Comparison of ENCODE assay signal across 8 cellular contexts in genomic region chr6:31271641-31272357, GRCh38. TPM values are rescaled to one million over a fixed set of nuclear protein-coding genes. Genes with fewer than 3 reads are reported as not detected.
DNase-seq lines count a peak whose midpoint lies in the region; ATAC-seq and TF ChIP-seq lines count a peak whose summit lies in the region.

Gene HLA-C, minus strand, starts transcription at chr6:31272092. Its CDS starts 21 bp downstream, at chr6:31272071.

- H4K8ac ChIP-seq in IMR-90 (ENCODE audit: low read depth in 2 of 2, low read length in 2 of 2) = peak within 1 kb of the TSS; percentile 72 to 85; a peak in 3 of 4 replicates

- peaks cover 0 to 3% of the 10 kb centered on the region in 2 experiments; a peak in 1 of 4 replicates for H3K79me1 ChIP-seq in IMR-90 (ENCODE audit: low read depth in 1 of 2, low read length in 2 of 2)

- TF ChIP-seq POLR2A in IMR-90 (IDR thresholded peaks at IDR 0.05; ENCODE audit: low read depth, low read length) = peak; percentile 64

- H2AK9ac ChIP-seq in IMR-90 (replicated peaks; ENCODE audit: low read depth, low read length, poor library complexity) = peak within 1 kb of the TSS; percentile 42

- no peak within 1 kb of the TSS; the same call in 1 of the 2 replicates for H3K18ac ChIP-seq in IMR-90 (ENCODE audit: low read depth, low read length)

- H3K9me3 Mint-ChIP-seq in activated T-cell treated with anti-CD3 and anti-CD28 coated beads, Interleukin-2, amount 50 U/mL, for 4 hours = no peaks in the 10 kb centered on the region

- no peak for TF ChIP-seq RAD21 in IMR-90 (IDR thresholded peaks at IDR 0.05; ENCODE audit: low read length)

- H3K27me3 Mint-ChIP-seq in activated T-cell treated with anti-CD3 and anti-CD28 coated beads, Interleukin-2, amount 50 U/mL, for 4 hours (ENCODE audit: low read depth) = peaks cover 3% of the 10 kb centered on the region

- intact Hi-C loops in IMR-90 (cut with micrococcal nuclease) = loop anchor here (1.0 to 5.0 kb wide), 3 partner anchors 74 to 134 kb away; partner anchors contain the start of genes HLA-B and PSORS1C2

- in situ Hi-C loops in IMR-90 (cut with MboI; ENCODE audit: low sequenced_read_pairs) = no loop called here

- H3K4me1 Mint-ChIP-seq in activated T-cell treated with anti-CD3 and anti-CD28 coated beads, Interleukin-2, amount 50 U/mL, for 4 hours (ENCODE audit: low read depth) = peaks cover 52% of the 10 kb centered on the region

- BruUV-seq in IMR-90 (replicated peaks; lab: Mats Ljungman, UMichigan) = TSS peak; percentile 90

- H3K56ac ChIP-seq in IMR-90 (ENCODE audit: extremely low read depth, insufficient read depth, low read length) = peak within 1 kb of the TSS; percentile 17; the same call in 1 of the 2 replicates

- ATAC-seq in GM21526 (IDR thresholded peaks at IDR 0.05; ENCODE audit: low FRiP score, unreplicated experiment) = peak; percentile 72
- peak; percentile 97 for ATAC-seq in IMR-90 (ENCODE audit: low read depth)
- peak; percentile 84 to 88 for ATAC-seq in activated T-cell treated with anti-CD3 and anti-CD28 coated beads, Interleukin-2, amount 50 U/mL, for 4 hours
- ATAC-seq in esophagus mucosa = peak; percentile 97

- H2BK15ac ChIP-seq in IMR-90 (ENCODE audit: low read depth, low read length) = no peak within 1 kb of the TSS

- no peak within 1 kb of the TSS for H2BK20ac ChIP-seq in IMR-90 (ENCODE audit: low read depth, low read length)

- H4K5ac ChIP-seq in IMR-90 (ENCODE audit: low read depth, low read length) = peak within 1 kb of the TSS; percentile 59

- 0 out of 2 replicates have a peak, but pooled peaks have one; percentile 11 for TF ChIP-seq CTCF in IMR-90 (conservative IDR thresholded peaks at IDR 0.05; ENCODE audit: low read depth, low read length)

- H3K4me3 ChIP-seq in IMR-90 (ENCODE audit: insufficient read depth, low read depth, low read length) (peak within 1 kb of the TSS; percentile 58), muscle layer of colon (ENCODE audit: low read depth in 1 of 2, low read length in 2 of 2) (peak within 1 kb of the TSS; percentile 64 to 86)

- H3K4me3 Mint-ChIP-seq in activated T-cell treated with anti-CD3 and anti-CD28 coated beads, Interleukin-2, amount 50 U/mL, for 4 hours = peak within 1 kb of the TSS; percentile 87

- peak within 1 kb of the TSS; percentile 78 for H3K14ac ChIP-seq in IMR-90 (replicated peaks; ENCODE audit: low read depth, low read length)

- H3K27ac ChIP-seq in IMR-90 (ENCODE audit: insufficient read depth, low read length) (peak within 1 kb of the TSS; percentile 44), muscle layer of colon (ENCODE audit: low read depth, low read length) (peak within 1 kb of the TSS; percentile 80)

- no peaks in the 10 kb centered on the region for H3K9me1 ChIP-seq in IMR-90 (ENCODE audit: insufficient read depth, low read length)

- POLR2A ChIA-PET in IMR-90 (lab: Charles Lee; ENCODE audit: unreplicated experiment) = no interaction called here

- CTCF ChIA-PET in IMR-90 (lab: Yijun Ruan, JAX) = no interaction called here

- H2BK5ac ChIP-seq in IMR-90 (ENCODE audit: low read depth, low read length, poor library complexity, severe bottlenecking) = peak within 1 kb of the TSS; percentile 73

- H2AK5ac ChIP-seq in IMR-90 (ENCODE audit: low read depth, low read length) = no peak within 1 kb of the TSS

- peak; percentile 97 for DNase-seq in DMS 273 (lab: John Stamatoyannopoulos, UW; ENCODE audit: unreplicated experiment)
- peak; percentile 95 for DNase-seq in IMR-90
- peak; percentile 79 for DNase-seq in OCI-M2 (lab: John Stamatoyannopoulos, UW; ENCODE audit: unreplicated experiment)
- DNase-seq in activated T-cell treated with anti-CD3 and anti-CD28 coated beads, Interleukin-2, amount 50 U/mL, for 4 hours = peak; percentile 87
- peak; percentile 74 to 81 for DNase-seq in stimulated activated CD8-positive, alpha-beta memory T cell treated with anti-CD3 and anti-CD28 coated beads, Interleukin-7, amount 100 ng/mL, for 1 hour (ENCODE audit: low read depth in 2 of 2)

- H3K9me3 ChIP-seq in IMR-90 (ENCODE audit: control insufficient read depth, insufficient read depth, low read length) (no peaks in the 10 kb centered on the region; the same call in 1 of the 2 replicates), muscle layer of colon (ENCODE audit: low read length) (no peaks in the 10 kb centered on the region)

- H3K36me3 ChIP-seq in IMR-90 (ENCODE audit: control insufficient read depth, insufficient read depth, low read length) (peaks cover 10% of the 10 kb centered on the region), muscle layer of colon (ENCODE audit: insufficient read depth, low read length) (peaks cover 3% of the 10 kb centered on the region)

- peak within 1 kb of the TSS; percentile 58 for H3K9ac ChIP-seq in IMR-90 (ENCODE audit: low read depth, low read length)
- H3K9ac ChIP-seq in muscle layer of colon (ENCODE audit: low read length) = peak within 1 kb of the TSS; percentile 90

- no peaks in the 10 kb centered on the region; the same call in 1 of the 2 replicates for H3K4me1 ChIP-seq in IMR-90 (ENCODE audit: control insufficient read depth, insufficient read depth, low read length)
- peaks cover 12% of the 10 kb centered on the region for H3K4me1 ChIP-seq in muscle layer of colon (ENCODE audit: insufficient read depth, low read length)

- peak within 1 kb of the TSS; percentile 87 for H2AFZ ChIP-seq in IMR-90 (replicated peaks; ENCODE audit: low read length, poor library complexity)

- dilution Hi-C loops in IMR-90 (cut with HindIII; ENCODE audit: low sequenced_read_pairs, unreplicated experiment) = no loop called here

- peak within 1 kb of the TSS; percentile 83 for H3K4me2 ChIP-seq in IMR-90 (ENCODE audit: low read depth, low read length)

- no peak within 1 kb of the TSS for H4K91ac ChIP-seq in IMR-90 (ENCODE audit: insufficient read depth, low read depth, low read length)

- peaks cover 23% of the 10 kb centered on the region for H3K36me3 Mint-ChIP-seq in activated T-cell treated with anti-CD3 and anti-CD28 coated beads, Interleukin-2, amount 50 U/mL, for 4 hours (ENCODE audit: insufficient read depth)

- peak within 1 kb of the TSS; percentile 60; the same call in 1 of the 2 replicates for H3K23ac ChIP-seq in IMR-90 (ENCODE audit: low read depth, low read length)

- H4K20me1 ChIP-seq in IMR-90 (ENCODE audit: insufficient read depth, low read length) = no peaks in the 10 kb centered on the region; the same call in 1 of the 2 replicates

- whole genome bisulfite sequencing in IMR-90 (ENCODE audit: extremely low coverage in 2 of 2, insufficient read length in 1 of 2), 2 experiments = no CpG with 5 or more reads among the region's 62 CpGs

- peak within 1 kb of the TSS; percentile 73 for H3K4ac ChIP-seq in IMR-90 (ENCODE audit: low read depth, low read length)

- H3K27me3 ChIP-seq in IMR-90 (ENCODE audit: control insufficient read depth, insufficient read depth, low read length) (peaks cover 3% of the 10 kb centered on the region), muscle layer of colon (ENCODE audit: control insufficient read depth in 1 of 2, insufficient read depth in 2 of 2, low read length in 2 of 2) (no peaks in the 10 kb centered on the region)

- no peak within 1 kb of the TSS for H2BK120ac ChIP-seq in IMR-90 (ENCODE audit: low read depth, low read length)

TF ChIP-seq in IMR-90, 13 proteins besides CTCF, POLR2A, EP300 and RAD21:
- no peak for TF ChIP-seq FOS (IDR thresholded peaks at IDR 0.05; ENCODE audit: low read depth, low read length)
- TF ChIP-seq RFX5 (IDR thresholded peaks at IDR 0.05; ENCODE audit: low read depth, low read length) = peak; percentile 96

RNA-seq across cellular contexts. Expression of gene HLA-C, which starts in this region (rescaled TPM):
- total RNA-seq in IMR-90 (2012; rRNA removed) (8.8 and 10.6 TPM in 2 replicates), esophagus mucosa (202 TPM)
- polyA plus RNA-seq in IMR-90 (2012; rRNA removed) = 87.3 and 104 TPM in 2 replicates
- polyA plus RNA-seq in IMR-90 (2012; cell fraction: cytosol; rRNA removed) = 134 and 162 TPM in 2 replicates
- 81.8 and 115 TPM in 2 replicates for polyA plus RNA-seq in IMR-90 (2012; cell fraction: nucleus; rRNA removed; ENCODE audit: low replicate concordance)
- 1,000 to 10,000 TPM; 1,001 to 1,115 (median 1,103) TPM for total RNA-seq in activated T-cell treated with anti-CD3 and anti-CD28 coated beads, Interleukin-2, amount 50 U/mL, for 4 hours

Comparison
In these comparisons a context has a peak if more than half of its experiments do, and no peak if none do; other contexts are left out.
1. Peak in every context shown above with its lines: DNase-seq, ATAC-seq, H3K4me3 ChIP-seq and H3K27ac ChIP-seq.
2. RNA of gene HLA-C (total RNA-seq): 1,001 to 1,115 TPM in activated T-cell treated with anti-CD3 and anti-CD28 coated beads, Interleukin-2, amount 50 U/mL, for 4 hours and 202 TPM in esophagus mucosa (single experiment); 8.8 to 10.6 TPM in IMR-90; every median in the first group is over 10 times any median in the second.